21 cellular contexts compared by ENCODE assay signal in the genomic region with DNA sequence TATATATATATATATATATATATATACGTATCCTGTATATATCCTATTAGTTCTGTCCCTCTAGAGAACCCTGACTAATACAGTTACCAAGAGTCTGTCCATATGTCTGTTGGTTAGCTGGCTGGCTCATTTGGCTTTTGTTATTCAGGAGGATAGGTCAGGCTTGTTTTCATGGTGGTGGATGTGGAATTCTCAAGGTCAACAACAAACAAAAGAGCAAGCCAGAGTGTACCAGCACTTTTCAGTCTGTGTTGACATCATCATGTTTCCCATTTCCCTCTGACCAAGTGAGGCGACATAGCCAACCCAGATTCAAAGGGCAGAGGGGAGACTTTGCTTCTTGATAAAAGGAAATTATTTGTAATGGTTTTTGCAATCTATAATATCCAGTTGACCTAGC.
"Had no signal": no experiment of that assay in that cellular context is flagged by ENCODE, and none has a peak within 500 bp of the region (broad histone marks: within the 10 kb centered on the region; RNA-seq: fewer than 3 reads in every experiment).

No MANE protein-coding gene starts in this region.

- H3K4me3 Mint-ChIP-seq: naive B cell, nephron, type B pancreatic cell had no signal

- H3K4me2 ChIP-seq: hepatocyte had no signal

- H2AFZ ChIP-seq: hepatocyte, parathyroid adenoma had no signal

- H3K4me3 ChIP-seq: dorsolateral prefrontal cortex, esophagus squamous epithelium, hepatocyte, lung, prostate gland had no signal

- H3K4me1 ChIP-seq: esophagus squamous epithelium, parathyroid adenoma, prostate gland had no signal

- H3K36me3 ChIP-seq: esophagus squamous epithelium, prostate gland had no signal

- DNase-seq: cortex of kidney; dorsolateral prefrontal cortex; effector CD8-positive, alpha-beta T cell; esophagus squamous epithelium; foreskin fibroblast; left colon; left ventricle myocardium superior; mesenchymal stem cell; midbrain; naive B cell; retina; small intestine; stimulated activated CD4-positive, alpha-beta T cell treated with anti-CD3 and anti-CD28 coated beads, Interleukin-12 subunit alpha, Interleukin-12 subunit beta, amount 100 ng/mL, for 4 hours; stimulated activated naive CD4-positive, alpha-beta T cell treated with Interleukin-2 at 50 U/mL for 16 hours had no signal

- H3K36me3 Mint-ChIP-seq: naive B cell, type B pancreatic cell had no signal

- H3K4me1 Mint-ChIP-seq: naive B cell had no signal

- H3K79me2 ChIP-seq: hepatocyte, parathyroid adenoma had no signal

- H3K27ac ChIP-seq: dorsolateral prefrontal cortex, esophagus squamous epithelium, hepatocyte, parathyroid adenoma, prostate gland had no signal

- H3K27me3 ChIP-seq: dorsolateral prefrontal cortex, esophagus squamous epithelium, hepatocyte had no signal

- ATAC-seq: left colon, left ventricle myocardium superior, sciatic nerve had no signal

- H3K27me3 Mint-ChIP-seq: naive B cell, type B pancreatic cell had no signal

- H3K27ac Mint-ChIP-seq: naive B cell, nephron, type B pancreatic cell had no signal
